1 cellular context compared by ENCODE assay signal in the genomic region with DNA sequence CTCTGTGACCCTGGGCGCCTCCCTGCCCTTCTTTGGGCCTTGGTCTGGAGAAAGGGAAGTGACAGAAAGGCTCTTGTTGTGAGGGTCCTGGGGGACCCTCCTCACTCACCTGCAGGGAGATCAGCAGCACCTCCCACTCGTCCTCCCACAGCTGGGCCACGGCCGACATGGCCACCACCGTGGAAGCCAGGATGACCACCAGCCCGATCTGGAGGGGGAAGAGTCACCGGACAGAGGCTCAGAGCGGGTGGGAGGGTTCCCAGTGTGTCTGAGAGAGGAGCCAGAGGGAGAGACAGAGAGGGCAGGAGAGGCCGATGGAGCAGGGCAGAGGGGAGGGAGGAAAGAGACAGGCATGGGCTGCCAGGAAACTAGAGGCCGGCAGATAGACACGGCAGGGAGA.
TF ChIP-seq lines count a peak whose summit lies in the region.

No MANE protein-coding gene starts in this region.

TF ChIP-seq in HepG2, 621 proteins besides CTCF, POLR2A, EP300 and RAD21:
- TF ChIP-seq ZNF839 (CRISPR knock-in tag; IDR thresholded peaks at IDR 0.05; ENCODE audit: borderline replicate concordance): no peak
- 0 out of 2 replicates have a peak, but pooled peaks have one; percentile 28 for TF ChIP-seq AKAP8 (CRISPR knock-in tag; IDR thresholded peaks at IDR 0.05)
